In genomic region chr13:76826527-76826926, GRCh38 we compare ENCODE assay signal across 25 cellular contexts.
"Had no signal": no experiment of that assay in that cellular context is flagged by ENCODE, and none has a peak within 500 bp of the region (broad histone marks: within the 10 kb centered on the region; RNA-seq: fewer than 3 reads in every experiment).

No MANE protein-coding gene starts in this region.

- H3K4me3 Mint-ChIP-seq: mesothelial cell of epicardium; natural killer cell treated with Interleukin-12 subunit alpha and Interleukin-12 subunit beta and Interleukin-15 and Interleukin-18, amount 100 ng/mL, for 72 hours; neural progenitor cell; stimulated activated memory B cell treated with anti-CD40 and anti-IgM and Interleukin-4, amounts not matched to agents 10 μg/mL and 1 μg/mL and 100 μg/mL, for 72 hours had no signal

- H3K9ac ChIP-seq: neural progenitor cell had no signal

- H3K36me3 Mint-ChIP-seq: mesothelial cell of epicardium; naive B cell; natural killer cell treated with Interleukin-12 subunit alpha and Interleukin-12 subunit beta and Interleukin-15 and Interleukin-18, amount 100 ng/mL, for 72 hours; neural progenitor cell; stimulated activated memory B cell treated with anti-CD40 and anti-IgM and Interleukin-4, amounts not matched to agents 10 μg/mL and 1 μg/mL and 100 μg/mL, for 72 hours had no signal

- H3K27ac ChIP-seq: neural progenitor cell, ovary, right lobe of liver, thoracic aorta, upper lobe of left lung had no signal

- H3K4me2 ChIP-seq: neural progenitor cell, smooth muscle cell had no signal

- H3K9me3 Mint-ChIP-seq: mesothelial cell of epicardium; natural killer cell treated with Interleukin-12 subunit alpha and Interleukin-12 subunit beta and Interleukin-15 and Interleukin-18, amount 100 ng/mL, for 72 hours; neural progenitor cell; stimulated activated memory B cell treated with anti-CD40 and anti-IgM and Interleukin-4, amounts not matched to agents 10 μg/mL and 1 μg/mL and 100 μg/mL, for 72 hours had no signal

- ATAC-seq: left lobe of liver; mucosa of descending colon; natural killer cell treated with Interleukin-12 subunit alpha and Interleukin-12 subunit beta and Interleukin-15 and Interleukin-18, amount 100 ng/mL, for 72 hours; stimulated activated memory B cell treated with anti-CD40 and anti-IgM and Interleukin-4, amounts not matched to agents 10 μg/mL and 1 μg/mL and 100 μg/mL, for 72 hours; stimulated activated naive CD8-positive, alpha-beta T cell treated with anti-CD3 and anti-CD28 coated beads, Interleukin-15, Interleukin-2, amounts not matched to agents 100 U/mL and 50 U/mL, for 24 hours had no signal

- H3K27me3 ChIP-seq: dorsolateral prefrontal cortex, neural progenitor cell, ovary, right lobe of liver, tibial nerve, upper lobe of left lung had no signal

- H3K36me3 ChIP-seq: neural progenitor cell, ovary, right lobe of liver, thoracic aorta, tibial nerve, upper lobe of left lung had no signal

- H3K4me1 ChIP-seq: neural progenitor cell, right lobe of liver had no signal

- H3K27ac Mint-ChIP-seq: mesothelial cell of epicardium; natural killer cell treated with Interleukin-12 subunit alpha and Interleukin-12 subunit beta and Interleukin-15 and Interleukin-18, amount 100 ng/mL, for 72 hours; neural progenitor cell; progenitor cell of endocrine pancreas; stimulated activated memory B cell treated with anti-CD40 and anti-IgM and Interleukin-4, amounts not matched to agents 10 μg/mL and 1 μg/mL and 100 μg/mL, for 72 hours had no signal

- H3K9me3 ChIP-seq: mucosa of descending colon, ovary, right lobe of liver, thoracic aorta, tibial nerve, upper lobe of left lung had no signal

- H2AFZ ChIP-seq: neural progenitor cell had no signal

- H3K4me1 Mint-ChIP-seq: naive B cell; stimulated activated memory B cell treated with anti-CD40 and anti-IgM and Interleukin-4, amounts not matched to agents 10 μg/mL and 1 μg/mL and 100 μg/mL, for 72 hours had no signal

- DNase-seq: cerebellar nuclear complex; cortex of kidney; dorsolateral prefrontal cortex; effector CD4-positive, alpha-beta T cell; mesenchymal stem cell; mucosa of descending colon; naive B cell; nucleus accumbens; ovary; right lobe of liver; stimulated activated CD4-positive, alpha-beta T cell treated with anti-CD3 and anti-CD28 coated beads, Interleukin-12 subunit alpha, Interleukin-12 subunit beta, amount 100 ng/mL, for 4 hours; stimulated activated CD4-positive, alpha-beta T cell treated with anti-CD3 and anti-CD28 coated beads, Interleukin-1b, Interleukin-23, amount 100 ng/mL, for 48 hours; stimulated activated CD4-positive, alpha-beta T cell treated with anti-CD3 and anti-CD28 coated beads, Interleukin-4, amount 100 ng/mL, for 24 hours; stimulated activated naive CD8-positive, alpha-beta T cell treated with anti-CD3 and anti-CD28 coated beads, Interleukin-15, Interleukin-2, amounts not matched to agents 100 U/mL and 50 U/mL, for 24 hours; upper lobe of left lung had no signal

- H3K4me3 ChIP-seq: dorsolateral prefrontal cortex, lung, mucosa of descending colon, neural progenitor cell, ovary, right lobe of liver, smooth muscle cell, thoracic aorta, tibial nerve, upper lobe of left lung had no signal
